1 cellular context compared by ENCODE assay signal in the genomic region with DNA sequence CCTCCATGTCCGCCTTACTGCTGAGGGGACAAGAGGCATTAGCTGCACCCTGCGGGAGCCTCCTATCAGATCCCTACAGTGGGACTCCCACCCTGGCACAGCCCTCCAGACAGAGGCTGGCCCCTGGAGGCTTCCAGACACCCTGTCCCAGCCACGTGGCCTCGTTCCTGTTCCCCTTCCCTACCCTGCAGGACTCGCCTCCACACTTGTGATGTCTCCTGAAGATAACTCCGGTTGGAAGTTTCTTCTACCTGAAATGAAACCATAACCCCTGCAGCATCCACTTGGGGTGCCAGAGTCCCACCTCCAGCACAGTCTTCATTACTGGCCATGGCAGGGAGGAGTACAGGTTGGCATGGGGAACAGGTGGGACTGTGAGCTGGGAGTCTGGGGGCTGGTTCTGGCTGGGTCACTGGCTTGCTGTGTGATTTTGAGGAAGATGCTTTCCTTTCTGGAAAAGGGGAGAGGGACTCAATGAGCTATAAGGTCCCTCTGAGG.
TF ChIP-seq lines count a peak whose summit lies in the region.

No MANE protein-coding gene starts in this region.

TF ChIP-seq in K562, 482 proteins besides CTCF, POLR2A, EP300 and RAD21:
- TF ChIP-seq, protein P1, sequence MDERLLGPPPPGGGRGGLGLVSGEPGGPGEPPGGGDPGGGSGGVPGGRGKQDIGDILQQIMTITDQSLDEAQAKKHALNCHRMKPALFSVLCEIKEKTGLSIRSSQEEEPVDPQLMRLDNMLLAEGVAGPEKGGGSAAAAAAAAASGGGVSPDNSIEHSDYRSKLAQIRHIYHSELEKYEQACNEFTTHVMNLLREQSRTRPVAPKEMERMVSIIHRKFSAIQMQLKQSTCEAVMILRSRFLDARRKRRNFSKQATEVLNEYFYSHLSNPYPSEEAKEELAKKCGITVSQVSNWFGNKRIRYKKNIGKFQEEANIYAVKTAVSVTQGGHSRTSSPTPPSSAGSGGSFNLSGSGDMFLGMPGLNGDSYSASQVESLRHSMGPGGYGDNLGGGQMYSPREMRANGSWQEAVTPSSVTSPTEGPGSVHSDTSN (CRISPR knock-in tag; IDR thresholded peaks at IDR 0.05; ENCODE audit: low read depth), result no peak
- TF ChIP-seq, protein P1 (tag; conservative IDR thresholded peaks at IDR 0.05; ENCODE audit: low read depth), result no peak
- TF ChIP-seq EP400 (IDR thresholded peaks at IDR 0.05), result 0 out of 2 replicates have a peak, but pooled peaks have one; percentile 9
- 0 out of 2 replicates have a peak, but pooled peaks have one; percentile 12 for TF ChIP-seq GATA2 (CRISPR knock-in tag; IDR thresholded peaks at IDR 0.05)
- no peak for TF ChIP-seq KLF10 (CRISPR knock-in tag; IDR thresholded peaks at IDR 0.05)
- TF ChIP-seq FOSL1 (tag; conservative IDR thresholded peaks at IDR 0.05), result no peak
- no peak for TF ChIP-seq LEF1 (IDR thresholded peaks at IDR 0.05)
- TF ChIP-seq, protein P2, sequence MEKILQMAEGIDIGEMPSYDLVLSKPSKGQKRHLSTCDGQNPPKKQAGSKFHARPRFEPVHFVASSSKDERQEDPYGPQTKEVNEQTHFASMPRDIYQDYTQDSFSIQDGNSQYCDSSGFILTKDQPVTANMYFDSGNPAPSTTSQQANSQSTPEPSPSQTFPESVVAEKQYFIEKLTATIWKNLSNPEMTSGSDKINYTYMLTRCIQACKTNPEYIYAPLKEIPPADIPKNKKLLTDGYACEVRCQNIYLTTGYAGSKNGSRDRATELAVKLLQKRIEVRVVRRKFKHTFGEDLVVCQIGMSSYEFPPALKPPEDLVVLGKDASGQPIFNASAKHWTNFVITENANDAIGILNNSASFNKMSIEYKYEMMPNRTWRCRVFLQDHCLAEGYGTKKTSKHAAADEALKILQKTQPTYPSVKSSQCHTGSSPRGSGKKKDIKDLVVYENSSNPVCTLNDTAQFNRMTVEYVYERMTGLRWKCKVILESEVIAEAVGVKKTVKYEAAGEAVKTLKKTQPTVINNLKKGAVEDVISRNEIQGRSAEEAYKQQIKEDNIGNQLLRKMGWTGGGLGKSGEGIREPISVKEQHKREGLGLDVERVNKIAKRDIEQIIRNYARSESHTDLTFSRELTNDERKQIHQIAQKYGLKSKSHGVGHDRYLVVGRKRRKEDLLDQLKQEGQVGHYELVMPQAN (IDR thresholded peaks at IDR 0.05; ENCODE audit: borderline replicate concordance), result 0 out of 2 replicates have a peak, but pooled peaks have one; percentile 15
- TF ChIP-seq MYC (IDR thresholded peaks at IDR 0.05; ENCODE audit: low read depth, low read length), result peak; percentile 81
- peak; percentile 46; the same call in 1 of the 2 replicates for TF ChIP-seq MYC (CRISPR knock-in tag; IDR thresholded peaks at IDR 0.05; ENCODE audit: borderline replicate concordance, low read depth)
- peak; percentile 52; the same call in 1 of the 2 replicates for TF ChIP-seq SMAD4 (CRISPR knock-in tag; conservative IDR thresholded peaks at IDR 0.05)
- TF ChIP-seq, protein P3, sequence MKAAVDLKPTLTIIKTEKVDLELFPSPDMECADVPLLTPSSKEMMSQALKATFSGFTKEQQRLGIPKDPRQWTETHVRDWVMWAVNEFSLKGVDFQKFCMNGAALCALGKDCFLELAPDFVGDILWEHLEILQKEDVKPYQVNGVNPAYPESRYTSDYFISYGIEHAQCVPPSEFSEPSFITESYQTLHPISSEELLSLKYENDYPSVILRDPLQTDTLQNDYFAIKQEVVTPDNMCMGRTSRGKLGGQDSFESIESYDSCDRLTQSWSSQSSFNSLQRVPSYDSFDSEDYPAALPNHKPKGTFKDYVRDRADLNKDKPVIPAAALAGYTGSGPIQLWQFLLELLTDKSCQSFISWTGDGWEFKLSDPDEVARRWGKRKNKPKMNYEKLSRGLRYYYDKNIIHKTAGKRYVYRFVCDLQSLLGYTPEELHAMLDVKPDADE (conservative IDR thresholded peaks at IDR 0.05; ENCODE audit: control insufficient read depth, low read depth, low read length), result no peak
- TF ChIP-seq RCOR1 (IDR thresholded peaks at IDR 0.05; ENCODE audit: borderline replicate concordance in 1 of 2, low read depth in 2 of 2, low read length in 2 of 2), result 0 out of 4 replicates have a peak, but pooled peaks of 1 of the 2 experiments have one; percentile 36
- TF ChIP-seq L3MBTL2 (IDR thresholded peaks at IDR 0.05), result peak; percentile 55
- no peak for TF ChIP-seq KLF6 (CRISPR knock-in tag; IDR thresholded peaks at IDR 0.05; ENCODE audit: borderline replicate concordance)
